Comparison of ENCODE assay signal across 1 cellular context in the genomic region with DNA sequence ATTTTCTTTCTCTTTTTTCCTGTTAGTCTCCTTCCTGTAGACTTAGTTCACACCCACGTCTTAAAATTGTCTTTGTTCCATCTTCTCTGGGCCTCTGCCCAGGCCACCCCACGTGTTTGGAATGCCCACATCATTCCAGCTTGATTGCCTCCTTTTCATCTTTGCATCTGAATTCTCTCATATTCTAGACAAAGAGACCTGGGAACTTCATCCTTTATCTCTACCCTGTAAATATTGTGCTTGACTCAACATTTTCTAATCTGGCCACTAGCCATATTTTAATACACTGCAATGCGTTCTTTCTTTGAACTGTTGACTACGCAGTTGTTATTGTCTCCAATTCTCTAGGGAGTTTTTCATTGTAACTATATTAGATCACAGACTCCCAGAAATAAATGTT.
TF ChIP-seq lines count a peak whose summit lies in the region.

No MANE protein-coding gene starts in this region.

TF ChIP-seq in GM23338, 12 proteins besides CTCF, POLR2A, EP300 and RAD21 (continued from another document):
- TF ChIP-seq, protein P1, sequence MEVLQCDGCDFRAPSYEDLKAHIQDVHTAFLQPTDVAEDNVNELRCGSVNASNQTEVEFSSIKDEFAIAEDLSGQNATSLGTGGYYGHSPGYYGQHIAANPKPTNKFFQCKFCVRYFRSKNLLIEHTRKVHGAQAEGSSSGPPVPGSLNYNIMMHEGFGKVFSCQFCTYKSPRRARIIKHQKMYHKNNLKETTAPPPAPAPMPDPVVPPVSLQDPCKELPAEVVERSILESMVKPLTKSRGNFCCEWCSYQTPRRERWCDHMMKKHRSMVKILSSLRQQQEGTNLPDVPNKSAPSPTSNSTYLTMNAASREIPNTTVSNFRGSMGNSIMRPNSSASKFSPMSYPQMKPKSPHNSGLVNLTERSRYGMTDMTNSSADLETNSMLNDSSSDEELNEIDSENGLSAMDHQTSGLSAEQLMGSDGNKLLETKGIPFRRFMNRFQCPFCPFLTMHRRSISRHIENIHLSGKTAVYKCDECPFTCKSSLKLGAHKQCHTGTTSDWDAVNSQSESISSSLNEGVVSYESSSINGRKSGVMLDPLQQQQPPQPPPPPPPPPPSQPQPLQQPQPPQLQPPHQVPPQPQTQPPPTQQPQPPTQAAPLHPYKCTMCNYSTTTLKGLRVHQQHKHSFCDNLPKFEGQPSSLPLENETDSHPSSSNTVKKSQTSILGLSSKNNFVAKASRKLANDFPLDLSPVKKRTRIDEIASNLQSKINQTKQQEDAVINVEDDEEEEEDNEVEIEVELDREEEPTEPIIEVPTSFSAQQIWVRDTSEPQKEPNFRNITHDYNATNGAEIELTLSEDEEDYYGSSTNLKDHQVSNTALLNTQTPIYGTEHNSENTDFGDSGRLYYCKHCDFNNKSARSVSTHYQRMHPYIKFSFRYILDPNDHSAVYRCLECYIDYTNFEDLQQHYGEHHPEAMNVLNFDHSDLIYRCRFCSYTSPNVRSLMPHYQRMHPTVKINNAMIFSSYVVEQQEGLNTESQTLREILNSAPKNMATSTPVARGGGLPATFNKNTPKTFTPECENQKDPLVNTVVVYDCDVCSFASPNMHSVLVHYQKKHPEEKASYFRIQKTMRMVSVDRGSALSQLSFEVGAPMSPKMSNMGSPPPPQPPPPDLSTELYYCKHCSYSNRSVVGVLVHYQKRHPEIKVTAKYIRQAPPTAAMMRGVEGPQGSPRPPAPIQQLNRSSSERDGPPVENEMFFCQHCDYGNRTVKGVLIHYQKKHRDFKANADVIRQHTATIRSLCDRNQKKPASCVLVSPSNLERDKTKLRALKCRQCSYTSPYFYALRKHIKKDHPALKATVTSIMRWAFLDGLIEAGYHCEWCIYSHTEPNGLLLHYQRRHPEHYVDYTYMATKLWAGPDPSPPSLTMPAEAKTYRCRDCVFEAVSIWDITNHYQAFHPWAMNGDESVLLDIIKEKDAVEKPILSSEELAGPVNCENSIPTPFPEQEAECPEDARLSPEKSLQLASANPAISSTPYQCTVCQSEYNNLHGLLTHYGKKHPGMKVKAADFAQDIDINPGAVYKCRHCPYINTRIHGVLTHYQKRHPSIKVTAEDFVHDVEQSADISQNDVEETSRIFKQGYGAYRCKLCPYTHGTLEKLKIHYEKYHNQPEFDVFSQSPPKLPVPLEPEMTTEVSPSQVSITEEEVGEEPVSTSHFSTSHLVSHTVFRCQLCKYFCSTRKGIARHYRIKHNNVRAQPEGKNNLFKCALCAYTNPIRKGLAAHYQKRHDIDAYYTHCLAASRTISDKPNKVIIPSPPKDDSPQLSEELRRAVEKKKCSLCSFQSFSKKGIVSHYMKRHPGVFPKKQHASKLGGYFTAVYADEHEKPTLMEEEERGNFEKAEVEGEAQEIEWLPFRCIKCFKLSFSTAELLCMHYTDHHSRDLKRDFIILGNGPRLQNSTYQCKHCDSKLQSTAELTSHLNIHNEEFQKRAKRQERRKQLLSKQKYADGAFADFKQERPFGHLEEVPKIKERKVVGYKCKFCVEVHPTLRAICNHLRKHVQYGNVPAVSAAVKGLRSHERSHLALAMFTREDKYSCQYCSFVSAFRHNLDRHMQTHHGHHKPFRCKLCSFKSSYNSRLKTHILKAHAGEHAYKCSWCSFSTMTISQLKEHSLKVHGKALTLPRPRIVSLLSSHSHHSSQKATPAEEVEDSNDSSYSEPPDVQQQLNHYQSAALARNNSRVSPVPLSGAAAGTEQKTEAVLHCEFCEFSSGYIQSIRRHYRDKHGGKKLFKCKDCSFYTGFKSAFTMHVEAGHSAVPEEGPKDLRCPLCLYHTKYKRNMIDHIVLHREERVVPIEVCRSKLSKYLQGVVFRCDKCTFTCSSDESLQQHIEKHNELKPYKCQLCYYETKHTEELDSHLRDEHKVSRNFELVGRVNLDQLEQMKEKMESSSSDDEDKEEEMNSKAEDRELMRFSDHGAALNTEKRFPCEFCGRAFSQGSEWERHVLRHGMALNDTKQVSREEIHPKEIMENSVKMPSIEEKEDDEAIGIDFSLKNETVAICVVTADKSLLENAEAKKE (CRISPR knock-in tag; IDR thresholded peaks at IDR 0.05), result no peak
- TF ChIP-seq JUNB (IDR thresholded peaks at IDR 0.05; ENCODE audit: unreplicated experiment) (no peak), EZH2 (IDR thresholded peaks at IDR 0.05; ENCODE audit: low read depth, unreplicated experiment) (no peak), STAT1 (IDR thresholded peaks at IDR 0.05; ENCODE audit: unreplicated experiment) (no peak), ZNF114 (CRISPR knock-in tag; IDR thresholded peaks at IDR 0.05) (no peak)
TF ChIP-seq in GM23338: peak in this region for 0.
